ENCODE assay signal across 8 cellular contexts in the genomic region with DNA sequence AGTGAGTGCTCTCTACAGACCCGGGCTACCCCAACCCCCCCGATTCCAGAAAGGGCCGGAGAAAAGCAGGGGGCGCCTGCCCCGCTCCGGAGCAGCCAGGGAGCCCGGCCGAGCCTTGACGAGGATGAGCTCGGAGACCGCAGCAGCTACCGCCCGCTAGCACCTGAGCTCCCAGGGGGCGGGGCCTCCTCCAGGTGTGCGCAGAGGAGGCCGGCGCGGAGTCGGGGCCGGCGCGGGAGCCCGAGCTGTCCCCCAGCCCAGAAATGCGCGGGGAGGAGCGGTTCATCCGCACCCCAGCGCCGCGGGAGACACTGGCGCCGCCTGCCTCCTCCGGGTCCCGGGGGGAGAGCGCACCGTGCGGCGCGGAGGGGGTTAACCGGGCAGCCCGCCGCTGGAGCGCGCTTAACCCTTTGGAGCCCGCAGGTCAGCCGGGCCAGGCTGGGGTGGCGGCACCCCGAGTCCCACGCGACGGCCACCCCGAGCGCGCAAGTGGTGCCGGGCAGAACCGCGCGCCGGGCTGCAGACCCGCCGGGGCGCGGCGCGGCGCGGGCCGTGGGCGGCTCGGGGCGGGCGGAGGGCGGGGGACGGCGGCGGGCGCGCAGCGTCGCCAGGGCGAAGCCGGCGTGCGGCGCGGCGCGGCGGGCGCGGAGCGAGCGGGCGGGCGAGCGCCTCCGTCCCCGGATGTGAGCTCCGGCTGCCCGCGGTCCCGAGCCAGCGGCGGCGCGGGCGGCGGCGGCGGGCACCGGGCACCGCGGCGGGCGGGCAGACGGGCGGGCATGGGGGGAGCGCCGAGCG. TPM values are rescaled to one million over a fixed set of nuclear protein-coding genes. Genes with fewer than 3 reads are reported as not detected.
A peak's percentile ranks its signal among the peaks of the same experiment; 100 is the strongest.
DNase-seq lines count a peak whose midpoint lies in the region; TF ChIP-seq lines count a peak whose summit lies in the region.

Gene CACNA1D (plus strand): TSS at position 615 of the 795 bp plus-strand sequence. CDS start 556 bp downstream, outside the sequence.

- whole genome bisulfite sequencing in mesodermal cell (ENCODE audit: insufficient coverage in 2 of 2), 2 experiments, result 0 to 2% methylated on average over 73 to 91 of the region's 120 CpGs
- WGBS in transverse colon (ENCODE audit: low coverage in 1 of 2), 2 donors, result 1% methylated on average over 88 of the region's 120 CpGs; no CpG with 5 or more reads in 1 of the 2 donors

- DNase-seq in activated CD4-positive, alpha-beta T cell treated with anti-CD3 and anti-CD28 coated beads for 48 hours, result peak; percentile 26
- no peak for DNase-seq in activated CD4-positive, alpha-beta T cell treated with anti-CD3 and anti-CD28 coated beads, Interleukin-2, amount 50 U/mL, for 4 hours
- DNase-seq in NCI-H748 treated with DMSO at 0.1 percent for 48 hours (lab: John Stamatoyannopoulos, UW) (peak; percentile 20), transverse colon (peak; percentile 82), MV-4-11 (lab: John Stamatoyannopoulos, UW) (no peak), GDM1 (lab: John Stamatoyannopoulos, UW) (no peak)

- peak; percentile 68 for TF ChIP-seq POLR2A in transverse colon (IDR thresholded peaks at IDR 0.05)

- no peak for TF ChIP-seq EP300 in transverse colon (IDR thresholded peaks at IDR 0.05; ENCODE audit: low read depth)

- in situ Hi-C loops in transverse colon (cut with MboI; ENCODE audit: low pct_ligation_motif_present in 1 of 4, low pct_unique_long_range_greater_than_20kb in 1 of 4, low sequenced_read_pairs in 3 of 4), result no loop called here

- peak within 1 kb of the TSS; percentile 47 to 54 for H3K9ac ChIP-seq in duodenal mucosa (ENCODE audit: low read depth in 1 of 2, low read length in 2 of 2)

- H3K36me3 ChIP-seq in duodenal mucosa (ENCODE audit: control insufficient read depth in 1 of 2, insufficient read depth in 2 of 2, low read length in 2 of 2) (no peaks in the 10 kb centered on the region), mesodermal cell (ENCODE audit: control insufficient read depth, insufficient read depth, low read length) (no peaks in the 10 kb centered on the region), transverse colon (no peaks in the 10 kb centered on the region)

- H3K27me3 ChIP-seq in duodenal mucosa (ENCODE audit: control insufficient read depth in 1 of 2, insufficient read depth in 2 of 2, low read length in 2 of 2) (peaks cover 3 to 6% of the 10 kb centered on the region in 2 donors), transverse colon (peaks cover 26% of the 10 kb centered on the region)

- H3K4me3 ChIP-seq in duodenal mucosa (ENCODE audit: low read depth in 1 of 2, low read length in 2 of 2) (peak within 1 kb of the TSS; percentile 65 to 73), mesodermal cell (ENCODE audit: extremely low read depth, insufficient read depth, low read length, poor library complexity, severe bottlenecking) (peak within 1 kb of the TSS; percentile 35), transverse colon (peak within 1 kb of the TSS; percentile 55 to 93 (median 76))

- H3K9me3 ChIP-seq in duodenal mucosa (ENCODE audit: control insufficient read depth in 1 of 2, low read length in 2 of 2) (no peaks in the 10 kb centered on the region), mesodermal cell (ENCODE audit: control insufficient read depth, low read length) (no peaks in the 10 kb centered on the region), transverse colon (no peaks in the 10 kb centered on the region)

- H3K27ac ChIP-seq in duodenal mucosa (ENCODE audit: low read depth, low read length) (no peak within 1 kb of the TSS), mesodermal cell (ENCODE audit: low read depth, low read length, severe bottlenecking) (no peak within 1 kb of the TSS), transverse colon (peak within 1 kb of the TSS; percentile 86 to 89 (median 87))

- no peak for TF ChIP-seq CTCF in transverse colon (IDR thresholded peaks at IDR 0.05)

- H3K4me1 ChIP-seq in duodenal mucosa (ENCODE audit: control insufficient read depth in 1 of 2, insufficient read depth in 2 of 2, low read length in 2 of 2) (peaks cover 15 to 29% of the 10 kb centered on the region in 2 donors), mesodermal cell (ENCODE audit: control insufficient read depth, insufficient read depth, low read length, poor library complexity, severe bottlenecking) (peaks cover 20% of the 10 kb centered on the region), transverse colon (peaks cover 6 to 38% (median 33%) of the 10 kb centered on the region in 4 donors)

- intact Hi-C loops in transverse colon (cut with DNase I; ENCODE audit: low total_unique reads), result no loop called here

RNA-seq across cellular contexts. Expression of gene CACNA1D, which starts in this region (rescaled TPM):
- 0.48 TPM for polyA plus RNA-seq in mesodermal cell (2013, experiment 1 of 2)
- 0.86 TPM for polyA plus RNA-seq in mesodermal cell (2013, experiment 2 of 2)
- total RNA-seq in transverse colon, result 10 to 100 TPM; 12.7 to 98.9 (median 25.0) TPM

Comparison
In these comparisons a context has a peak if more than half of its experiments do, and no peak if none do; other contexts are left out.
1. DNase-seq: peak in activated CD4-positive, alpha-beta T cell treated with anti-CD3 and anti-CD28 coated beads for 48 hours (single experiment), NCI-H748 treated with DMSO at 0.1 percent for 48 hours (single experiment) and transverse colon (single experiment); none in activated CD4-positive, alpha-beta T cell treated with anti-CD3 and anti-CD28 coated beads, Interleukin-2, amount 50 U/mL, for 4 hours (0 of 2), MV-4-11 (single experiment) and GDM1 (single experiment).
2. H3K27ac ChIP-seq: peak in transverse colon (4 of 4); none in duodenal mucosa (single experiment) and mesodermal cell (single experiment).
3. Peak in every context shown above with its lines, with median percentiles within 50 percentile points of each other: H3K4me3 ChIP-seq.